In the genomic region with DNA sequence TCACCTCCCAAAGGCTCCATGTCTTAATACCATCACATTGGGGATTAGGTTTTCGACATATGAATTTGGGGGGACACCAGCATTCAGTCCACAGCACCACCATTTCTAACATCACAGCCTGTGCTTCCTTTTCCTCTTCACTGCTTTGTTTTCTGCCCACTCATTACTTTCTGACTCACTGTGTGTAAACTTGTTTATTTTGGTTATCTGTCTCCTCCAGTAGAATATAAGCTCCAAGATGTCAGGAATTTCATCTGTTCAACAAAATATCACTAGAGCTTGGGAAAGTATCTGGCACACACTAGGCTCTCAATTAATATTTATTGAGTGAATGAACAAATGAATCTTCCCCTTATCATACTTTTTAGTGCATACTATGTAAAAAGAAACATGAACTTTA, we compare ENCODE assay signal across 18 cellular contexts.
DNase-seq lines count a peak whose midpoint lies in the region; TF ChIP-seq lines count a peak whose summit lies in the region.
"Had no signal": no experiment of that assay in that cellular context is flagged by ENCODE, and none has a peak within 500 bp of the region (broad histone marks: within the 10 kb centered on the region; RNA-seq: fewer than 3 reads in every experiment).

No MANE protein-coding gene starts in this region.

- no peaks in the 10 kb centered on the region for H3K79me2 ChIP-seq in fibroblast of lung (ENCODE audit: control insufficient read depth, insufficient read depth, low read length)

- H3K9me3 ChIP-seq in SJSA1 (replicated peaks) (no peaks in the 10 kb centered on the region), fibroblast of lung (ENCODE audit: control insufficient read depth, insufficient read depth, low read depth, low read length) (no peaks in the 10 kb centered on the region)
- H3K9me3 ChIP-seq: gastrocnemius medialis, suprapubic skin had no signal

- H3K27ac ChIP-seq in SJSA1 (peak overlapping the region; percentile 67), fibroblast of lung (ENCODE audit: insufficient read depth, low read length) (no peak overlapping the region)
- H3K27ac ChIP-seq: gastrocnemius medialis, suprapubic skin had no signal

- no peaks in the 10 kb centered on the region for H3K36me3 ChIP-seq in SJSA1
- H3K36me3 ChIP-seq in fibroblast of lung (ENCODE audit: control insufficient read depth, insufficient read depth, low read length): no peaks in the 10 kb centered on the region
- H3K36me3 ChIP-seq: gastrocnemius medialis, suprapubic skin had no signal

- no peak for TF ChIP-seq CTCF in fibroblast of lung (conservative IDR thresholded peaks at IDR 0.05 in 1 of 2, IDR thresholded peaks at IDR 0.05 in 1 of 2; ENCODE audit: low read depth in 1 of 2, low read length in 2 of 2)

- H3K4me3 ChIP-seq in SJSA1 (no peak overlapping the region), fibroblast of lung (replicated peaks in 1 of 4; ENCODE audit: control extremely low read depth in 1 of 4, insufficient read depth in 1 of 4, low read depth in 3 of 4, low read length in 4 of 4) (no peak overlapping the region)
- H3K4me3 ChIP-seq: gastrocnemius medialis, suprapubic skin had no signal

- H3K4me1 ChIP-seq in SJSA1 (replicated peaks): peaks cover 44% of the 10 kb centered on the region
- H3K4me1 ChIP-seq in fibroblast of lung (ENCODE audit: control insufficient read depth, extremely low read depth, insufficient read depth, low read length): no peaks in the 10 kb centered on the region
- H3K4me1 ChIP-seq: suprapubic skin had no signal

- no peak overlapping the region for H3K4me2 ChIP-seq in fibroblast of lung (ENCODE audit: extremely low read depth, insufficient read depth, low read length)

- H2AFZ ChIP-seq in fibroblast of lung (ENCODE audit: low read length): peak overlapping the region; percentile 6

- DNase-seq in ELR (ENCODE audit: low read depth) (peak; percentile 72), SJSA1 (ENCODE audit: low read depth in 1 of 2, low spot score in 2 of 2) (peak in 1 of 2 experiments; percentile 70), fibroblast of lung (ENCODE audit: low read depth in 2 of 2) (peak; percentile 24 to 65), renal cortical epithelial cell (ENCODE audit: low read depth) (peak; percentile 55), NCI-H526 treated with DMSO at 0.1 percent for 48 hours (lab: John Stamatoyannopoulos, UW) (no peak), DMS153 treated with DMSO at 0.1 percent for 48 hours (lab: John Stamatoyannopoulos, UW; ENCODE audit: unreplicated experiment) (no peak), NCI-H2081 (lab: John Stamatoyannopoulos, UW) (no peak)
- DNase-seq: activated CD8-positive, alpha-beta T cell treated with anti-CD3 and anti-CD28 coated beads for 36 hours; activated naive CD4-positive, alpha-beta T cell treated with anti-CD3 and anti-CD28 coated beads, Interleukin-2, amount 50 U/mL, for 16 hours; activated T-cell treated with anti-CD3 and anti-CD28 coated beads, Interleukin-2, amount 50 U/mL, for 24 hours; COR-L47; endodermal cell; gastrocnemius medialis; H7; left colon; midbrain; NCI-H1694 had no signal

- no peaks in the 10 kb centered on the region for H4K20me1 ChIP-seq in fibroblast of lung (ENCODE audit: control insufficient read depth, extremely low read depth, insufficient read depth, low read length)

- no peaks in the 10 kb centered on the region for H3K27me3 ChIP-seq in SJSA1 (replicated peaks)
- no peaks in the 10 kb centered on the region for H3K27me3 ChIP-seq in fibroblast of lung (ENCODE audit: control insufficient read depth, insufficient read depth, low read length)
- H3K27me3 ChIP-seq: gastrocnemius medialis, suprapubic skin had no signal

- no peak overlapping the region for H3K9ac ChIP-seq in fibroblast of lung (ENCODE audit: insufficient read depth, low read length)

Comparison
In these comparisons a context has a peak if more than half of its experiments do, and no peak if none do; other contexts are left out.
1. DNase-seq: peak in ELR (single experiment), fibroblast of lung (2 of 2) and renal cortical epithelial cell (single experiment); none in NCI-H526 treated with DMSO at 0.1 percent for 48 hours (single experiment), DMS153 treated with DMSO at 0.1 percent for 48 hours (single experiment) and NCI-H2081 (0 of 2).